ENCODE assay signal across 10 cellular contexts in genomic region chr7:12415072-12415471, GRCh38. TPM values are rescaled to one million over a fixed set of nuclear protein-coding genes. Genes with fewer than 3 reads are reported as not detected.
"Had no signal": no experiment of that assay in that cellular context is flagged by ENCODE, and none has a peak within 500 bp of the region (broad histone marks: within the 10 kb centered on the region; RNA-seq: fewer than 3 reads in every experiment).

No MANE protein-coding gene starts in this region.

- H3K9ac ChIP-seq: GM23248 had no signal

- FAIRE-seq: H54 had no signal

- DNase-seq: GM23248, GOT3, H7, H9, HCEC 1CT, HFFc6 had no signal

- ATAC-seq: GM23338, HCT116 had no signal

- H3K27ac ChIP-seq: GM23248 had no signal

- H3K36me3 ChIP-seq: HAP-1 had no signal

- H3K9me3 ChIP-seq: HAP-1 had no signal

- H3K4me1 ChIP-seq: HAP-1 had no signal

- H2AFZ ChIP-seq: GM23248, GM23338 had no signal

- H3K4me3 ChIP-seq: GM23248, GM23338, HAP-1 had no signal

- H3K4me2 ChIP-seq: GM23338 had no signal

RNA-seq across cellular contexts. Expression of gene VWDE, which starts 11.4 kb away (rescaled TPM):
- total RNA-seq: GM23248, HFFc6 had no signal
- polyA plus RNA-seq: GM23248 had no signal
